ENCODE assay signal across 19 cellular contexts in genomic region chr9:125430611-125431305, GRCh38.
"Had no signal": no experiment of that assay in that cellular context is flagged by ENCODE, and none has a peak within 500 bp of the region (broad histone marks: within the 10 kb centered on the region; RNA-seq: fewer than 3 reads in every experiment).

No MANE protein-coding gene starts in this region.

- H3K9me3 Mint-ChIP-seq: activated CD4-positive, alpha-beta T cell treated with anti-CD3 and anti-CD28 coated beads, Interleukin-2, amount 10 ng/mL, durations not matched to agents 7 days and 5 days; activated naive CD4-positive, alpha-beta T cell treated with anti-CD3 and anti-CD28 coated beads, Interleukin-2, amount 10 ng/mL, durations not matched to agents 7 days and 5 days; activated T-cell treated with anti-CD3 and anti-CD28 coated beads, Interleukin-2, amount 50 U/mL, for 24 hours; activated T-helper 2 cell treated with anti-CD3 and anti-CD28 coated beads, Interferon-gamma antibody, Interleukin-2, Interleukin-4, amounts not matched to agents 10 μg/mL and 5 μg/mL and 100 μg/mL, durations not matched to agents 14 hours and 24 hours and 36 hours; stimulated activated naive CD8-positive, alpha-beta T cell treated with anti-CD3 and anti-CD28 coated beads, Interleukin-15, amount 100 ng/mL, for 72 hours; T-helper 1 cell treated with Interleukin-12 subunit alpha and Interleukin-12 subunit beta and Interleukin-4 antibody, amounts not matched to agents 30 μg/mL and 1 μg/mL, for 36 hours; type B pancreatic cell had no signal

- H3K4me1 Mint-ChIP-seq: activated CD4-positive, alpha-beta T cell treated with anti-CD3 and anti-CD28 coated beads, Interleukin-2, amount 10 ng/mL, durations not matched to agents 7 days and 5 days; activated naive CD4-positive, alpha-beta T cell treated with anti-CD3 and anti-CD28 coated beads, Interleukin-2, amount 10 ng/mL, durations not matched to agents 7 days and 5 days; stimulated activated naive CD8-positive, alpha-beta T cell treated with anti-CD3 and anti-CD28 coated beads, Interleukin-15, amount 100 ng/mL, for 72 hours had no signal

- H3K36me3 ChIP-seq: breast epithelium, left lung had no signal

- H3K4me3 ChIP-seq: breast epithelium, coronary artery, left lung had no signal

- ATAC-seq: activated CD4-positive, CD25-positive, alpha-beta regulatory T cell treated with anti-CD3 and anti-CD28 coated beads, Interleukin-2, amount 50 U/mL, for 24 hours; activated CD8-positive, alpha-beta T cell treated with anti-CD3 and anti-CD28 coated beads, Interleukin-2, amount 10 ng/mL, durations not matched to agents 7 days and 5 days; left lung; stimulated activated naive CD8-positive, alpha-beta T cell treated with anti-CD3 and anti-CD28 coated beads, Interleukin-15, amount 100 ng/mL, for 72 hours had no signal

- FAIRE-seq: astrocyte, frontal cortex, keratinocyte had no signal

- H3K36me3 Mint-ChIP-seq: activated naive CD4-positive, alpha-beta T cell treated with anti-CD3 and anti-CD28 coated beads, Interleukin-2, amount 10 ng/mL, durations not matched to agents 7 days and 5 days; type B pancreatic cell had no signal

- H3K4me1 ChIP-seq: breast epithelium, left lung had no signal

- H3K27ac Mint-ChIP-seq: activated CD4-positive, alpha-beta T cell treated with anti-CD3 and anti-CD28 coated beads, Interleukin-2, amount 10 ng/mL, durations not matched to agents 7 days and 5 days; activated CD8-positive, alpha-beta T cell treated with anti-CD3 and anti-CD28 coated beads, Interleukin-2, amount 10 ng/mL, durations not matched to agents 7 days and 5 days; activated naive CD4-positive, alpha-beta T cell treated with anti-CD3 and anti-CD28 coated beads, Interleukin-2, amount 10 ng/mL, durations not matched to agents 7 days and 5 days; activated T-cell treated with anti-CD3 and anti-CD28 coated beads, Interleukin-2, amount 50 U/mL, for 24 hours; activated T-helper 2 cell treated with anti-CD3 and anti-CD28 coated beads, Interferon-gamma antibody, Interleukin-2, Interleukin-4, amounts not matched to agents 10 μg/mL and 5 μg/mL and 100 μg/mL, durations not matched to agents 14 hours and 24 hours and 36 hours; progenitor cell of endocrine pancreas; stimulated activated naive CD8-positive, alpha-beta T cell treated with anti-CD3 and anti-CD28 coated beads, Interleukin-15, amount 100 ng/mL, for 72 hours; T-helper 1 cell treated with Interleukin-12 subunit alpha and Interleukin-12 subunit beta and Interleukin-4 antibody, amounts not matched to agents 30 μg/mL and 1 μg/mL, for 36 hours; type B pancreatic cell had no signal

- H3K27me3 ChIP-seq: breast epithelium, left lung had no signal

- H3K27me3 Mint-ChIP-seq: activated CD4-positive, alpha-beta T cell treated with anti-CD3 and anti-CD28 coated beads, Interleukin-2, amount 10 ng/mL, durations not matched to agents 7 days and 5 days; activated naive CD4-positive, alpha-beta T cell treated with anti-CD3 and anti-CD28 coated beads, Interleukin-2, amount 10 ng/mL, durations not matched to agents 7 days and 5 days; activated T-cell treated with anti-CD3 and anti-CD28 coated beads, Interleukin-2, amount 50 U/mL, for 24 hours; stimulated activated naive CD8-positive, alpha-beta T cell treated with anti-CD3 and anti-CD28 coated beads, Interleukin-15, amount 100 ng/mL, for 72 hours; type B pancreatic cell had no signal

- H3K27ac ChIP-seq: breast epithelium, coronary artery, left lung had no signal

- H3K9me3 ChIP-seq: breast epithelium, left lung had no signal

- H3K4me3 Mint-ChIP-seq: activated CD4-positive, alpha-beta T cell treated with anti-CD3 and anti-CD28 coated beads, Interleukin-2, amount 10 ng/mL, durations not matched to agents 7 days and 5 days; activated CD8-positive, alpha-beta T cell treated with anti-CD3 and anti-CD28 coated beads, Interleukin-2, amount 10 ng/mL, durations not matched to agents 7 days and 5 days; activated naive CD4-positive, alpha-beta T cell treated with anti-CD3 and anti-CD28 coated beads, Interleukin-2, amount 10 ng/mL, durations not matched to agents 7 days and 5 days; activated T-cell treated with anti-CD3 and anti-CD28 coated beads, Interleukin-2, amount 50 U/mL, for 24 hours; stimulated activated naive CD8-positive, alpha-beta T cell treated with anti-CD3 and anti-CD28 coated beads, Interleukin-15, amount 100 ng/mL, for 72 hours; T-helper 1 cell treated with Interleukin-12 subunit alpha and Interleukin-12 subunit beta and Interleukin-4 antibody, amounts not matched to agents 30 μg/mL and 1 μg/mL, for 36 hours; type B pancreatic cell had no signal

- DNase-seq: activated CD4-positive, alpha-beta T cell treated with anti-CD3 and anti-CD28 coated beads, Interleukin-2, amount 10 ng/mL, durations not matched to agents 7 days and 5 days; activated CD8-positive, alpha-beta T cell treated with anti-CD3 and anti-CD28 coated beads, Interleukin-2, amount 10 ng/mL, durations not matched to agents 7 days and 5 days; activated naive CD4-positive, alpha-beta T cell treated with anti-CD3 and anti-CD28 coated beads, Interleukin-2, amount 10 ng/mL, durations not matched to agents 7 days and 5 days; activated T-cell treated with anti-CD3 and anti-CD28 coated beads, Interleukin-2, amount 50 U/mL, for 24 hours; hypothalamus; left lung; nucleus accumbens; stimulated activated CD4-positive, alpha-beta T cell treated with anti-CD3 and anti-CD28 coated beads, Interleukin-2, amount 100 ng/mL, for 24 hours; stimulated activated naive CD8-positive, alpha-beta T cell treated with anti-CD3 and anti-CD28 coated beads, Interleukin-15, amount 100 ng/mL, for 72 hours had no signal
